In the genomic region with DNA sequence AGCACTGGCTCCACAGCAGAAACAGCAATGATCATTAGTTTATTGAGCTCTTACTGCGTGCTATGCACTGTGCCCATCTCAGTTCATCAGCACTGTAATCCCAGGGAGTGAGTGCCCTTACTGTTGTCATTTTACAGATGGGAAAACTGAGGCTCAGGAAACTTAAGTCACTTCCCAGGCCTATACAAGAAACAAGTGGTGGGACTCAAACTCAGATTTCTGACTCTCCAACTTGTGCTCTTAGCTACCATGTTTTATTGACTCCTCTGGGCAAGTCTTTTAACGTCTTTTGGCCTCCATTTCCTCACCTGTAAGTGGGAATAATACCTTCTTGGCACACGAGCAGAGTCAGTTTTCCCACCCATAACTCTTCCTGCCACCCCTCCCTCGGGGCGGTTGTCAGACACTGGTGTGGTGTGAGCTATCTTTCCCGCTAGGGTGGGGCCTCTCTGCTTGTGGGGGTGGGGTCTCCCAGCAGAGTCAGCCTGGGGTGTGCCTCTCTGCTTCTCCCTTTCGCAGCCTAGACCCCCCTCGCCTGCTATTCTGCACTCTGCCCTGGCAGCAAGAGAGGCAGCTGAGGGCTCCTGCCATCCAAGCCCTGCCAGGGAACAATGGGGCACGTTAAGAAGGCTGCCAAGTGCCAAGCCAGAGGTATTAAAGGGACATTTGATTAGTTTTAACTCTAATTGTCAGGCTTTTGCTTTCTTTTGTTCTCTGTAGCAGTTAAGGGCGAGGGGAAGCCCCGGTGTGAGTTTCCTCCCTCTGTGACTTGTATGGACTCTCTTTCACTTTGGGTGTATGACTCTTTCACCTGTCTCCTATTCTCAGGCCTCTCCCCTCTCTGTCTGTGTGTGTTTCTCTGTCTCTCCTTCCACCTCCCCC, we compare ENCODE assay signal across 8 cellular contexts. TPM values are rescaled to one million over a fixed set of nuclear protein-coding genes. Genes with fewer than 3 reads are reported as not detected.
DNase-seq lines count a peak whose midpoint lies in the region; ATAC-seq, FAIRE-seq and TF ChIP-seq lines count a peak whose summit lies in the region.

No MANE protein-coding gene starts in this region.

- no peak overlapping the region for H2BK15ac ChIP-seq in H9 (ENCODE audit: low read depth, low read length)

- no peak overlapping the region for H3K23ac ChIP-seq in H9 (ENCODE audit: insufficient read length, low read depth, low read length)

- no peak for TF ChIP-seq POLR2A in sigmoid colon (IDR thresholded peaks at IDR 0.05)

- H2BK12ac ChIP-seq in H9 (ENCODE audit: insufficient read length, low read depth, low read length): no peak overlapping the region

- H3K27me3 ChIP-seq in H9 (ENCODE audit: insufficient read depth, low read length): no peaks in the 10 kb centered on the region
- no peaks in the 10 kb centered on the region for H3K27me3 ChIP-seq in sigmoid colon
- no peaks in the 10 kb centered on the region for H3K27me3 ChIP-seq in osteoblast (ENCODE audit: insufficient read depth, low read length)

- H3K4me2 ChIP-seq in H9 (ENCODE audit: insufficient read depth, insufficient read length, low read length) (no peak overlapping the region), osteoblast (ENCODE audit: insufficient read depth, low read length) (no peak overlapping the region)

- FAIRE-seq in GM18507 (lab: Jason Lieb, UNC): peak; percentile 80

- H3K4me3 ChIP-seq in sigmoid colon: no peak overlapping the region
- no peak overlapping the region for H3K4me3 ChIP-seq in osteoblast (ENCODE audit: insufficient read depth, low read length)

- no peaks in the 10 kb centered on the region for H3K4me1 ChIP-seq in H9 (ENCODE audit: insufficient read depth, low read length)
- H3K4me1 ChIP-seq in sigmoid colon: peaks cover 0 to 35% (median 25%) of the 10 kb centered on the region in 4 donors
- H3K4me1 ChIP-seq in osteoblast (ENCODE audit: insufficient read depth, low read length): peaks cover 22% of the 10 kb centered on the region

- H3K4ac ChIP-seq in H9 (ENCODE audit: low read depth, low read length): no peak overlapping the region

- no peak overlapping the region for H3K9ac ChIP-seq in H9 (ENCODE audit: extremely low read depth, insufficient read length, low read length)

- no peak overlapping the region for H3K4me3 Mint-ChIP-seq in H9
- H3K4me3 Mint-ChIP-seq in activated naive CD8-positive, alpha-beta T cell treated with anti-CD3 and anti-CD28 coated beads for 36 hours: peak overlapping the region; percentile 70
- H3K4me3 Mint-ChIP-seq in stimulated activated naive B cell treated with anti-CD40 and anti-IgM and Interleukin-4, amounts not matched to agents 10 μg/mL and 1 μg/mL and 100 μg/mL, for 72 hours: peak overlapping the region; percentile 44 to 74

- TF ChIP-seq EP300 in sigmoid colon (IDR thresholded peaks at IDR 0.05): no peak

- H3K9me3 Mint-ChIP-seq in H9: no peaks in the 10 kb centered on the region
- no peaks in the 10 kb centered on the region for H3K9me3 Mint-ChIP-seq in activated naive CD8-positive, alpha-beta T cell treated with anti-CD3 and anti-CD28 coated beads for 36 hours
- H3K9me3 Mint-ChIP-seq in stimulated activated naive B cell treated with anti-CD40 and anti-IgM and Interleukin-4, amounts not matched to agents 10 μg/mL and 1 μg/mL and 100 μg/mL, for 72 hours: no peaks in the 10 kb centered on the region

- no peaks in the 10 kb centered on the region for H3K23me2 ChIP-seq in H9 (ENCODE audit: insufficient read length, low read depth, low read length, poor library complexity, severe bottlenecking)

- no peak overlapping the region for H4K5ac ChIP-seq in H9 (ENCODE audit: insufficient read length, low read depth, low read length)

- no peaks in the 10 kb centered on the region for H4K20me1 ChIP-seq in H9 (ENCODE audit: control insufficient read depth, insufficient read depth, insufficient read length)
- peaks cover 33% of the 10 kb centered on the region for H4K20me1 ChIP-seq in osteoblast (ENCODE audit: insufficient read depth, low read length)

- no peak overlapping the region for H3K27ac ChIP-seq in H9 (ENCODE audit: insufficient read length, low read depth, low read length)
- H3K27ac ChIP-seq in sigmoid colon: no peak overlapping the region
- no peak overlapping the region for H3K27ac ChIP-seq in osteoblast (ENCODE audit: low read depth, low read length)

- peak; percentile 89 to 93 for ATAC-seq in stimulated activated naive B cell treated with anti-CD40 and anti-IgM and Interleukin-4, amounts not matched to agents 10 μg/mL and 1 μg/mL and 100 μg/mL, for 72 hours (replicated peaks)

- peaks cover 0 to 6% (median 0%) of the 10 kb centered on the region in 4 donors for H3K36me3 ChIP-seq in sigmoid colon
- peaks cover 18% of the 10 kb centered on the region for H3K36me3 ChIP-seq in osteoblast (ENCODE audit: insufficient read depth, low read length)

- H2AFZ ChIP-seq in H9 (ENCODE audit: low read length): no peak overlapping the region
- no peak overlapping the region for H2AFZ ChIP-seq in osteoblast (ENCODE audit: low read length)

- H2BK5ac ChIP-seq in H9 (ENCODE audit: insufficient read length, low read length): no peak overlapping the region

- no peak overlapping the region for H4K91ac ChIP-seq in H9 (ENCODE audit: insufficient read length, low read depth, low read length)

- peak overlapping the region in 1 of 3 experiments; percentile 62; a peak in 1 of 7 replicates for H3K27ac Mint-ChIP-seq in H9
- H3K27ac Mint-ChIP-seq in activated naive CD8-positive, alpha-beta T cell treated with anti-CD3 and anti-CD28 coated beads for 36 hours: peak overlapping the region; percentile 82
- peak overlapping the region; percentile 68 for H3K27ac Mint-ChIP-seq in stimulated activated naive B cell treated with anti-CD40 and anti-IgM and Interleukin-4, amounts not matched to agents 10 μg/mL and 1 μg/mL and 100 μg/mL, for 72 hours

- intact Hi-C loops in sigmoid colon (cut with DNase I): no loop called here

- TF ChIP-seq CTCF in H9 (conservative IDR thresholded peaks at IDR 0.05) (no peak), sigmoid colon (IDR thresholded peaks at IDR 0.05) (no peak), osteoblast (IDR thresholded peaks at IDR 0.05; ENCODE audit: extremely low read depth, low read depth, low read length) (no peak)

- H3K4me1 Mint-ChIP-seq in H9: peaks cover 25 to 31% of the 10 kb centered on the region in 2 experiments
- peaks cover 60% of the 10 kb centered on the region for H3K4me1 Mint-ChIP-seq in activated naive CD8-positive, alpha-beta T cell treated with anti-CD3 and anti-CD28 coated beads for 36 hours
- H3K4me1 Mint-ChIP-seq in stimulated activated naive B cell treated with anti-CD40 and anti-IgM and Interleukin-4, amounts not matched to agents 10 μg/mL and 1 μg/mL and 100 μg/mL, for 72 hours: peaks cover 41 to 64% of the 10 kb centered on the region in 2 donors

- H3K56ac ChIP-seq in H9 (ENCODE audit: insufficient read length, low read depth, low read length): no peak overlapping the region

- H3K79me2 ChIP-seq in H9 (ENCODE audit: insufficient read depth, low read length) (no peaks in the 10 kb centered on the region; the same call in 1 of the 2 replicates), osteoblast (ENCODE audit: insufficient read depth, low read length) (peaks cover 71% of the 10 kb centered on the region)

- no peak overlapping the region for H3T11ph ChIP-seq in H9 (ENCODE audit: low read length)

- DNase-seq in GM18507 (ENCODE audit: extremely low spot score, insufficient read length, low read depth) (peak; percentile 32), H9 (no peak), NCI-H2029 treated with DMSO at 0.1 percent for 48 hours (lab: John Stamatoyannopoulos, UW) (peak; percentile 52), sigmoid colon (no peak), osteoblast (ENCODE audit: insufficient read length, low spot score, missing footprints) (no peak), HuH-7 (ENCODE audit: low spot score) (no peak)
- DNase-seq in activated naive CD8-positive, alpha-beta T cell treated with anti-CD3 and anti-CD28 coated beads for 36 hours: peak; percentile 54
- DNase-seq in stimulated activated naive B cell treated with anti-CD40 and anti-IgM and Interleukin-4, amounts not matched to agents 10 μg/mL and 1 μg/mL and 100 μg/mL, for 72 hours: no peak

- no peak overlapping the region for H4K8ac ChIP-seq in H9 (replicated peaks; ENCODE audit: insufficient read length, low read depth, low read length)

- H3K9me3 ChIP-seq in H9 (ENCODE audit: control insufficient read depth, low read depth, low read length) (no peaks in the 10 kb centered on the region), sigmoid colon (no peaks in the 10 kb centered on the region), osteoblast (ENCODE audit: low read depth, low read length) (no peaks in the 10 kb centered on the region)

- H3K79me1 ChIP-seq in H9 (ENCODE audit: insufficient read depth, low read depth, low read length, poor library complexity, severe bottlenecking): no peaks in the 10 kb centered on the region

- H2AK5ac ChIP-seq in H9 (ENCODE audit: insufficient read length, low read length): no peak overlapping the region

- H2BK20ac ChIP-seq in H9 (ENCODE audit: low read depth, low read length, poor library complexity, severe bottlenecking): no peak overlapping the region

- H3K36me3 Mint-ChIP-seq in H9 (ENCODE audit: insufficient read depth in 1 of 3, low read depth in 3 of 3): peaks cover 0 to 3% (median 0%) of the 10 kb centered on the region in 3 experiments; a peak in 3 of 7 replicates
- no peaks in the 10 kb centered on the region for H3K36me3 Mint-ChIP-seq in activated naive CD8-positive, alpha-beta T cell treated with anti-CD3 and anti-CD28 coated beads for 36 hours
- H3K36me3 Mint-ChIP-seq in stimulated activated naive B cell treated with anti-CD40 and anti-IgM and Interleukin-4, amounts not matched to agents 10 μg/mL and 1 μg/mL and 100 μg/mL, for 72 hours: peaks cover 16 to 30% of the 10 kb centered on the region in 2 donors

- WGBS in H9 (ENCODE audit: extremely low coverage, insufficient read length, low lambda C conversion rate): no CpG with 5 or more reads among the region's 11 CpGs
- WGBS in sigmoid colon, 2 donors: 19 to 50% methylated on average over 11 of the region's 11 CpGs

- H3K14ac ChIP-seq in H9 (ENCODE audit: insufficient read depth, low read length): 0 out of 2 replicates have a peak overlapping the region, but pooled peaks have one; percentile 31

- no peak overlapping the region for H2BK120ac ChIP-seq in H9 (ENCODE audit: low read depth, low read length, poor library complexity, severe bottlenecking)

- H3K18ac ChIP-seq in H9 (ENCODE audit: insufficient read length, low read depth, low read length): no peak overlapping the region

- no peaks in the 10 kb centered on the region for H3K27me3 Mint-ChIP-seq in H9 (ENCODE audit: low read depth)
- H3K27me3 Mint-ChIP-seq in activated naive CD8-positive, alpha-beta T cell treated with anti-CD3 and anti-CD28 coated beads for 36 hours: no peaks in the 10 kb centered on the region
- H3K27me3 Mint-ChIP-seq in stimulated activated naive B cell treated with anti-CD40 and anti-IgM and Interleukin-4, amounts not matched to agents 10 μg/mL and 1 μg/mL and 100 μg/mL, for 72 hours: no peaks in the 10 kb centered on the region

RNA-seq across cellular contexts. Expression of gene GALNT10, which starts 12.1 kb away (rescaled TPM):
- total RNA-seq in H9 (2021) (15.3 and 15.4 TPM in 2 replicates), sigmoid colon (10 to 100 TPM; 24.3 to 41.7 (median 37.2) TPM), osteoblast (62.2 and 84.0 TPM in 2 replicates)
- 10 to 100 TPM; 16.8 to 19.8 TPM for total RNA-seq in activated naive CD8-positive, alpha-beta T cell treated with anti-CD3 and anti-CD28 coated beads for 36 hours
- polyA plus RNA-seq in sigmoid colon: 10 to 100 TPM in 1 of 3 donors, 1 to 10 TPM in 2; 6.0 to 21.2 (median 7.2) TPM

Comparison
In these comparisons a context has a peak if more than half of its experiments do, and no peak if none do; other contexts are left out.
1. DNase-seq: peak in GM18507 (single experiment), NCI-H2029 treated with DMSO at 0.1 percent for 48 hours (single experiment) and activated naive CD8-positive, alpha-beta T cell treated with anti-CD3 and anti-CD28 coated beads for 36 hours (single experiment); none in H9 (single experiment), stimulated activated naive B cell treated with anti-CD40 and anti-IgM and Interleukin-4, amounts not matched to agents 10 μg/mL and 1 μg/mL and 100 μg/mL, for 72 hours (single experiment), sigmoid colon (single experiment), osteoblast (single experiment) and HuH-7 (single experiment).
2. H3K4me3 Mint-ChIP-seq: peak in activated naive CD8-positive, alpha-beta T cell treated with anti-CD3 and anti-CD28 coated beads for 36 hours (single experiment) and stimulated activated naive B cell treated with anti-CD40 and anti-IgM and Interleukin-4, amounts not matched to agents 10 μg/mL and 1 μg/mL and 100 μg/mL, for 72 hours (2 of 2); none in H9 (0 of 2).